In genomic region chr17:78253946-78254672, GRCh38 we compare ENCODE assay signal across 1 cellular context.
A peak's percentile ranks its signal among the peaks of the same experiment; 100 is the strongest.
TF ChIP-seq lines count a peak whose summit lies in the region.

No MANE protein-coding gene starts in this region.

TF ChIP-seq in HepG2, 621 proteins besides CTCF, POLR2A, EP300 and RAD21 (continued from another document and continues in another):
- TF ChIP-seq ZNF318 (CRISPR knock-in tag; IDR thresholded peaks at IDR 0.05) = no peak; the same call in 1 of the 2 replicates
- no peak for TF ChIP-seq DPF2 (CRISPR knock-in tag; IDR thresholded peaks at IDR 0.05; ENCODE audit: borderline replicate concordance, low read depth)
- peak; percentile 99 for TF ChIP-seq IRF2 (CRISPR knock-in tag; IDR thresholded peaks at IDR 0.05)
- TF ChIP-seq IRF9 (CRISPR knock-in tag; IDR thresholded peaks at IDR 0.05; ENCODE audit: borderline replicate concordance) = peak; percentile 96
- peak; percentile 89 for TF ChIP-seq ETV6 (CRISPR knock-in tag; conservative IDR thresholded peaks at IDR 0.05)
- TF ChIP-seq ZBTB37 (CRISPR knock-in tag; IDR thresholded peaks at IDR 0.05) = no peak
- TF ChIP-seq ZNF432 (CRISPR knock-in tag; IDR thresholded peaks at IDR 0.05; ENCODE audit: borderline replicate concordance) = no peak
- 0 out of 2 replicates have a peak, but pooled peaks have one; percentile 97 for TF ChIP-seq ZNF468 (CRISPR knock-in tag; IDR thresholded peaks at IDR 0.05)
- peak; percentile 81 for TF ChIP-seq MED8 (CRISPR knock-in tag; IDR thresholded peaks at IDR 0.05; ENCODE audit: insufficient replicate concordance)
- TF ChIP-seq ZNF766 (CRISPR knock-in tag; IDR thresholded peaks at IDR 0.05; ENCODE audit: borderline replicate concordance) = no peak
- TF ChIP-seq ZHX1 (CRISPR knock-in tag; IDR thresholded peaks at IDR 0.05; ENCODE audit: low read depth) = peak; percentile 84
- peak; percentile 98 for TF ChIP-seq ZFX (CRISPR knock-in tag; IDR thresholded peaks at IDR 0.05; ENCODE audit: low read depth)
- peak; percentile 77; the same call in 1 of the 2 replicates for TF ChIP-seq THRA (CRISPR knock-in tag; IDR thresholded peaks at IDR 0.05; ENCODE audit: borderline replicate concordance)
- no peak for TF ChIP-seq ZSCAN22 (CRISPR knock-in tag; IDR thresholded peaks at IDR 0.05)
- peak; percentile 40; the same call in 1 of the 2 replicates for TF ChIP-seq ZBTB43 (CRISPR knock-in tag; conservative IDR thresholded peaks at IDR 0.05)
- no peak for TF ChIP-seq NR3C1 (CRISPR knock-in tag; IDR thresholded peaks at IDR 0.05)
- TF ChIP-seq ZBTB7A (CRISPR knock-in tag; IDR thresholded peaks at IDR 0.05) = peak; percentile 100
- peak; percentile 80 for TF ChIP-seq EEA1 (CRISPR knock-in tag; IDR thresholded peaks at IDR 0.05; ENCODE audit: borderline replicate concordance)
- peak; percentile 82 for TF ChIP-seq AGO2 (optimal IDR thresholded peaks at IDR 0.05; ENCODE audit: low read depth, low read length)
- TF ChIP-seq ZMAT3 (CRISPR knock-in tag; conservative IDR thresholded peaks at IDR 0.05) = peak; percentile 72; the same call in 1 of the 2 replicates
- TF ChIP-seq ZNF550 (CRISPR knock-in tag; IDR thresholded peaks at IDR 0.05; ENCODE audit: borderline replicate concordance) = no peak
- TF ChIP-seq KDM5A (IDR thresholded peaks at IDR 0.05; ENCODE audit: borderline replicate concordance, low read length) = no peak
- TF ChIP-seq LRRFIP1 (CRISPR knock-in tag; conservative IDR thresholded peaks at IDR 0.05) = no peak
- TF ChIP-seq NCOA5 (CRISPR knock-in tag; IDR thresholded peaks at IDR 0.05) = no peak
- TF ChIP-seq ZNF557 (CRISPR knock-in tag; IDR thresholded peaks at IDR 0.05) = no peak
- no peak for TF ChIP-seq ZBTB34 (CRISPR knock-in tag; IDR thresholded peaks at IDR 0.05)
- TF ChIP-seq ZNF501 (CRISPR knock-in tag; IDR thresholded peaks at IDR 0.05) = peak; percentile 98
